8 cellular contexts compared by ENCODE assay signal in genomic region chr6:42402184-42402583, GRCh38.
DNase-seq lines count a peak whose midpoint lies in the region; TF ChIP-seq lines count a peak whose summit lies in the region.

No MANE protein-coding gene starts in this region.

- DNase-seq in GM10248 (ENCODE audit: extremely low spot score) (peak; percentile 57), SW480 (ENCODE audit: low spot score) (peak; percentile 82), epithelial cell of esophagus (ENCODE audit: low read depth) (peak; percentile 75), middle frontal gyrus (ENCODE audit: extremely low spot score, low spot score) (no peak), 8988T (no peak), NCI-H1930 (lab: John Stamatoyannopoulos, UW) (no peak)
- no peak for DNase-seq in central memory CD4-positive, alpha-beta T cell

- H3K4me1 ChIP-seq in HEK293 (ENCODE audit: control insufficient read depth, insufficient read depth, low read length): peaks cover 6% of the 10 kb centered on the region; the same call in 1 of the 2 replicates

- H3K27ac ChIP-seq in HEK293 (ENCODE audit: extremely low read depth, low read depth, low read length): no peak overlapping the region

- H3K9me3 ChIP-seq in HEK293 (ENCODE audit: control insufficient read depth, insufficient read depth, low read depth, low read length): no peaks in the 10 kb centered on the region

- CTCF ChIA-PET in GM10248 (lab: Yijun Ruan, JAX) (interaction anchor here (0.8 to 2.3 kb wide), 5 partner anchors 10 to 146 kb away, joined by 3 to 6 read pairs (median 4); no protein-coding TSS in a partner anchor), HEK293 (lab: Yijun Ruan, JAX) (interaction anchor here (0.7 to 1.1 kb wide), 2 partner anchors 172 to 260 kb away, joined by 3 to 4 read pairs; no protein-coding TSS in a partner anchor)

- H3K4me3 ChIP-seq in HEK293 (ENCODE audit: low read depth, low read length) (no peak overlapping the region), epithelial cell of esophagus (ENCODE audit: low read length) (no peak overlapping the region)

- TF ChIP-seq CTCF in GM10248 (IDR thresholded peaks at IDR 0.05; ENCODE audit: control extremely low read depth, extremely low read depth, low read depth, missing control alignments): no peak
- no peak for TF ChIP-seq CTCF in HEK293 (tag by site-specific recombination; IDR thresholded peaks at IDR 0.05)
- no peak for TF ChIP-seq CTCF in epithelial cell of esophagus (IDR thresholded peaks at IDR 0.05; ENCODE audit: insufficient read depth, low read depth, low read length, missing control alignments)

- POLR2A ChIA-PET in GM10248 (lab: Yijun Ruan, JAX): no interaction called here
- POLR2A ChIA-PET in HEK293 (lab: Yijun Ruan, JAX): interaction anchor here (0.6 to 1.5 kb wide), 4 partner anchors 12 to 53 kb away, joined by 3 to 5 read pairs (median 3); no protein-coding TSS in a partner anchor

- H3K36me3 ChIP-seq in HEK293 (ENCODE audit: control insufficient read depth in 2 of 2, insufficient read depth in 1 of 2, low read length in 2 of 2): no peaks in the 10 kb centered on the region

TF ChIP-seq in HEK293, 187 proteins besides CTCF, POLR2A, EP300 and RAD21:
- TF ChIP-seq ZBTB20 (tag by site-specific recombination; IDR thresholded peaks at IDR 0.05): peak; percentile 73
- TF ChIP-seq, protein P1, sequence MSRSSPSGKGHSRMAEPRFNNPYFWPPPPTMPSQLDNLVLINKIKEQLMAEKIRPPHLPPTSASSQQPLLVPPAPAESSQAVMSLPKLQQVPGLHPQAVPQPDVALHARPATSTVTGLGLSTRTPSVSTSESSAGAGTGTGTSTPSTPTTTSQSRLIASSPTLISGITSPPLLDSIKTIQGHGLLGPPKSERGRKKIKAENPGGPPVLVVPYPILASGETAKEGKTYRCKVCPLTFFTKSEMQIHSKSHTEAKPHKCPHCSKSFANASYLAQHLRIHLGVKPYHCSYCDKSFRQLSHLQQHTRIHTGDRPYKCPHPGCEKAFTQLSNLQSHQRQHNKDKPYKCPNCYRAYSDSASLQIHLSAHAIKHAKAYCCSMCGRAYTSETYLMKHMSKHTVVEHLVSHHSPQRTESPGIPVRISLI (tag by site-specific recombination; IDR thresholded peaks at IDR 0.05): no peak

Comparison
In these comparisons a context has a peak if more than half of its experiments do, and no peak if none do; other contexts are left out.
1. DNase-seq: peak in GM10248 (single experiment), SW480 (single experiment) and epithelial cell of esophagus (single experiment); none in middle frontal gyrus (single experiment), 8988T (single experiment), central memory CD4-positive, alpha-beta T cell (single experiment) and NCI-H1930 (0 of 2).